Comparison of ENCODE assay signal across 1 cellular context in genomic region chr9:99029083-99029482, GRCh38.
TF ChIP-seq lines count a peak whose summit lies in the region.

No MANE protein-coding gene starts in this region.

TF ChIP-seq in IMR-90, 13 proteins besides CTCF, POLR2A, EP300 and RAD21 (continued from another document):
- TF ChIP-seq, protein P1, sequence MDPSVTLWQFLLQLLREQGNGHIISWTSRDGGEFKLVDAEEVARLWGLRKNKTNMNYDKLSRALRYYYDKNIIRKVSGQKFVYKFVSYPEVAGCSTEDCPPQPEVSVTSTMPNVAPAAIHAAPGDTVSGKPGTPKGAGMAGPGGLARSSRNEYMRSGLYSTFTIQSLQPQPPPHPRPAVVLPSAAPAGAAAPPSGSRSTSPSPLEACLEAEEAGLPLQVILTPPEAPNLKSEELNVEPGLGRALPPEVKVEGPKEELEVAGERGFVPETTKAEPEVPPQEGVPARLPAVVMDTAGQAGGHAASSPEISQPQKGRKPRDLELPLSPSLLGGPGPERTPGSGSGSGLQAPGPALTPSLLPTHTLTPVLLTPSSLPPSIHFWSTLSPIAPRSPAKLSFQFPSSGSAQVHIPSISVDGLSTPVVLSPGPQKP (IDR thresholded peaks at IDR 0.05; ENCODE audit: borderline replicate concordance, low read depth, low read length), result no peak
- TF ChIP-seq MAFK (IDR thresholded peaks at IDR 0.05; ENCODE audit: low read depth, low read length), result no peak
- no peak for TF ChIP-seq RCOR1 (IDR thresholded peaks at IDR 0.05; ENCODE audit: insufficient replicate concordance, low read length)
- no peak for TF ChIP-seq MAZ (IDR thresholded peaks at IDR 0.05; ENCODE audit: borderline replicate concordance, low read depth, low read length)
- TF ChIP-seq NFE2L2 (IDR thresholded peaks at IDR 0.05; ENCODE audit: low read depth, low read length), result no peak
- no peak for TF ChIP-seq FOS (IDR thresholded peaks at IDR 0.05; ENCODE audit: low read depth, low read length)
